In the genomic region with DNA sequence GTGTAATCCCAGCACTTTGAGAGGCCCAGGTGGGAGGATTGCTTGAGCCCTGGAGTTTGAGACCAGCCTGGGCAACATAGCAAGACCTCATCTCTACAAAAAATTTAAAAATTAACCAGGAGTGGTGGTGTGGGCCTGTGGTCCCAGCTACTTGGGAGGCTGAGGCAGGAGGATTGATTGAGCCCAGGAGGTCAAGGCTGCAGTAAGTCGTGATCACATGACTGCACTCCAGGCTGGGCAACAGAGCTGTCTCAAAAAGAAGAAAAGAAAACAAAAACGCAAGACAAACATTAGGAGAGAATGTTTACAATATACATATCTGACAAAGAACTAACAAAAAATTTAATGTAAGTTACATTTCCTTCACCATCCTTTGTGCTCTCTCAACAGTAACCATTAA, we compare ENCODE assay signal across 7 cellular contexts.
A peak's percentile ranks its signal among the peaks of the same experiment; 100 is the strongest.
DNase-seq lines count a peak whose midpoint lies in the region; ATAC-seq, FAIRE-seq and TF ChIP-seq lines count a peak whose summit lies in the region.
"Not testable (repeated sequence)": the region's sequence is repeated elsewhere in the genome, so short reads cannot be mapped to it uniquely, and the experiment has no call there.

No MANE protein-coding gene starts in this region.

- not testable (repeated sequence) for TF ChIP-seq RAD21 in H1 (IDR thresholded peaks at IDR 0.05 in 1 of 2, conservative IDR thresholded peaks at IDR 0.05 in 1 of 2; ENCODE audit: low read depth in 2 of 2, low read length in 2 of 2)

- not testable (repeated sequence) for H3K36me3 Mint-ChIP-seq in CD4-positive, alpha-beta T cell (ENCODE audit: low read depth); HFFc6 (ENCODE audit: low read depth); naive thymus-derived CD4-positive, alpha-beta T cell; neural crest cell (ENCODE audit: low read depth); progenitor cell of endocrine pancreas (ENCODE audit: insufficient read depth)

- not testable (repeated sequence) for H3K27me3 ChIP-seq in CD4-positive, alpha-beta T cell (ENCODE audit: control insufficient read depth, insufficient read depth, low read length); Panc1 (ENCODE audit: control insufficient read depth, insufficient read depth, low read length); H1 (replicated peaks in 1 of 4; ENCODE audit: control insufficient read depth in 3 of 4, extremely low read depth in 1 of 4, insufficient read depth in 3 of 4, low read length in 3 of 4); naive thymus-derived CD4-positive, alpha-beta T cell (ENCODE audit: control insufficient read depth in 2 of 2, insufficient read depth in 2 of 2, low read length in 2 of 2)

- H3K4me3 ChIP-seq in Panc1 (ENCODE audit: low read depth in 2 of 2, low read length in 2 of 2); H1 (ENCODE audit: extremely low read depth in 1 of 4, insufficient read depth in 2 of 4, low read depth in 3 of 4, low read length in 4 of 4); naive thymus-derived CD4-positive, alpha-beta T cell (ENCODE audit: low read length): not testable (repeated sequence)

- H4K20me1 ChIP-seq in H1 (replicated peaks in 1 of 2; ENCODE audit: control insufficient read depth in 1 of 2, insufficient read depth in 2 of 2, low read length in 2 of 2), result not testable (repeated sequence)

- POLR2A ChIA-PET in CD4-positive, alpha-beta T cell (lab: Charles Lee); Panc1 (lab: Charles Lee); naive thymus-derived CD4-positive, alpha-beta T cell (lab: Charles Lee): not testable (repeated sequence)
- POLR2A ChIA-PET in H1 (lab: Charles Lee; ENCODE audit: partially characterized antibody), result interaction anchor here (0.9 kb wide), 1 partner anchor 97 kb away, joined by 3 read pairs; no protein-coding TSS in a partner anchor

- in situ Hi-C loops in Panc1 (cut with HindIII; ENCODE audit: low pct_unique_long_range_greater_than_20kb, low sequenced_read_pairs), result not testable (repeated sequence)

- not testable (repeated sequence) for ATAC-seq in CD4-positive, alpha-beta T cell (ENCODE audit: poor library complexity); naive thymus-derived CD4-positive, alpha-beta T cell
- ATAC-seq in Panc1, result 0 out of 2 replicates have a peak, but pooled peaks have one; percentile 12

- not testable (repeated sequence) for H3K9ac ChIP-seq in H1 (replicated peaks in 1 of 4; ENCODE audit: extremely low read depth in 1 of 4, low read depth in 3 of 4, low read length in 3 of 4)

- FAIRE-seq in H1 (lab: Jason Lieb, UNC), result not testable (repeated sequence)

- H3K27ac ChIP-seq in CD4-positive, alpha-beta T cell (ENCODE audit: low read depth, low read length); H1 (ENCODE audit: low read depth, low read length); naive thymus-derived CD4-positive, alpha-beta T cell (ENCODE audit: low read depth, low read length): not testable (repeated sequence)
- H3K27ac ChIP-seq in Panc1 (ENCODE audit: low read length), result peak overlapping the region; percentile 91

- TF ChIP-seq POLR2A in H1 (IDR thresholded peaks at IDR 0.05; ENCODE audit: control extremely low read depth in 1 of 2, low read depth in 2 of 2, low read length in 2 of 2), result not testable (repeated sequence)

- H3K4me3 Mint-ChIP-seq in CD4-positive, alpha-beta T cell; HFFc6; naive thymus-derived CD4-positive, alpha-beta T cell; neural crest cell; progenitor cell of endocrine pancreas (ENCODE audit: low read depth): not testable (repeated sequence)

- TF ChIP-seq CTCF in CD4-positive, alpha-beta T cell (IDR thresholded peaks at IDR 0.05); HFFc6 (IDR thresholded peaks at IDR 0.05); Panc1 (IDR thresholded peaks at IDR 0.05); H1 (IDR thresholded peaks at IDR 0.05; ENCODE audit: control extremely low read depth in 1 of 3, insufficient read depth in 1 of 3, low read depth in 1 of 3, low read length in 3 of 3); neural crest cell (conservative IDR thresholded peaks at IDR 0.05); progenitor cell of endocrine pancreas (IDR thresholded peaks at IDR 0.05; ENCODE audit: unreplicated experiment): not testable (repeated sequence)

- DNase-seq in CD4-positive, alpha-beta T cell; HFFc6; Panc1 (ENCODE audit: low read depth, low spot score); H1 (ENCODE audit: low read depth in 1 of 2, low spot score in 2 of 2); naive thymus-derived CD4-positive, alpha-beta T cell; neural crest cell (ENCODE audit: low read depth, low spot score); progenitor cell of endocrine pancreas (ENCODE audit: low spot score, unreplicated experiment): not testable (repeated sequence)

- peak overlapping the region; percentile 97 for H2AFZ ChIP-seq in H1 (ENCODE audit: low read length)

- peak overlapping the region; percentile 85 for H4K91ac ChIP-seq in H1 (replicated peaks; ENCODE audit: insufficient read length, low read length)

- H3K9me3 ChIP-seq in CD4-positive, alpha-beta T cell (ENCODE audit: control insufficient read depth, low read length); Panc1 (ENCODE audit: control insufficient read depth, insufficient read depth, low read depth, low read length); H1 (ENCODE audit: insufficient read depth in 2 of 2, low read depth in 1 of 2, low read length in 1 of 2); naive thymus-derived CD4-positive, alpha-beta T cell (ENCODE audit: control insufficient read depth in 2 of 3, low read length in 3 of 3): not testable (repeated sequence)

- H2BK120ac ChIP-seq in H1 (replicated peaks; ENCODE audit: low read depth, low read length), result peak overlapping the region; percentile 87

- not testable (repeated sequence) for H2BK5ac ChIP-seq in H1 (ENCODE audit: low read depth, low read length)

- peak overlapping the region; percentile 32 for H3K27ac Mint-ChIP-seq in CD4-positive, alpha-beta T cell
- peak overlapping the region; percentile 24; the same call in 1 of the 2 replicates for H3K27ac Mint-ChIP-seq in HFFc6
- peak overlapping the region in 5 of 9 donors; percentile 36 to 82 (median 51) for H3K27ac Mint-ChIP-seq in naive thymus-derived CD4-positive, alpha-beta T cell
- peak overlapping the region; percentile 67 for H3K27ac Mint-ChIP-seq in neural crest cell (ENCODE audit: unreplicated experiment)
- peak overlapping the region; percentile 57 for H3K27ac Mint-ChIP-seq in progenitor cell of endocrine pancreas

- 96% methylated on average over 2 of the region's 2 CpGs; no CpG with 5 or more reads in 1 of the 2 experiments for WGBS in H1 (ENCODE audit: extremely low coverage in 1 of 2, insufficient coverage in 1 of 2, insufficient read length in 1 of 2, insufficient replicate concordance in 2 of 2, low coverage in 1 of 2, low lambda C conversion rate in 2 of 2, missing lambda C conversion rate in 1 of 2), 2 experiments

- H4K5ac ChIP-seq in H1 (ENCODE audit: insufficient read length, low read depth, low read length), result not testable (repeated sequence)

- H2BK20ac ChIP-seq in H1 (ENCODE audit: low read length), result peak overlapping the region; percentile 67; the same call in 1 of the 2 replicates

- H3K14ac ChIP-seq in H1 (ENCODE audit: insufficient read length), result not testable (repeated sequence)

- H3K4me1 ChIP-seq in Panc1 (ENCODE audit: control insufficient read depth, insufficient read depth, low read length), result peaks cover 15% of the 10 kb centered on the region
- not testable (repeated sequence) for H3K4me1 ChIP-seq in H1 (replicated peaks in 1 of 4; ENCODE audit: control insufficient read depth in 3 of 4, insufficient read depth in 4 of 4, low read length in 3 of 4); naive thymus-derived CD4-positive, alpha-beta T cell (ENCODE audit: control insufficient read depth in 2 of 2, insufficient read depth in 2 of 2, low read length in 2 of 2)

- not testable (repeated sequence) for H3K4ac ChIP-seq in H1 (replicated peaks; ENCODE audit: insufficient read length, low read depth, low read length)

- H2BK15ac ChIP-seq in H1 (ENCODE audit: low read length), result not testable (repeated sequence)

- TF ChIP-seq EP300 in H1 (IDR thresholded peaks at IDR 0.05; ENCODE audit: borderline replicate concordance in 1 of 2, low read depth in 2 of 2, low read length in 2 of 2), result not testable (repeated sequence)

- not testable (repeated sequence) for H3K23me2 ChIP-seq in H1 (ENCODE audit: low read depth, low read length)

- H2BK12ac ChIP-seq in H1 (ENCODE audit: low read depth, low read length), result 0 out of 2 replicates have a peak overlapping the region, but pooled peaks have one; percentile 68

- not testable (repeated sequence) for H3K79me1 ChIP-seq in H1 (ENCODE audit: low read depth, low read length)

- H3K18ac ChIP-seq in H1 (ENCODE audit: extremely low read depth, low read length), result not testable (repeated sequence)

- not testable (repeated sequence) for H3K23ac ChIP-seq in H1 (ENCODE audit: insufficient read length)

- not testable (repeated sequence) for H3K56ac ChIP-seq in H1 (replicated peaks; ENCODE audit: insufficient read length, low read depth, low read length)

- H3K36me3 ChIP-seq in Panc1 (ENCODE audit: control insufficient read depth, insufficient read depth, low read length); H1 (ENCODE audit: control insufficient read depth in 2 of 4, insufficient read depth in 4 of 4, low read length in 3 of 4); naive thymus-derived CD4-positive, alpha-beta T cell (ENCODE audit: control insufficient read depth in 2 of 3, insufficient read depth in 3 of 3, low read length in 3 of 3): not testable (repeated sequence)

- not testable (repeated sequence) for H3K27me3 Mint-ChIP-seq in CD4-positive, alpha-beta T cell; HFFc6 (ENCODE audit: insufficient read depth); naive thymus-derived CD4-positive, alpha-beta T cell; neural crest cell (ENCODE audit: low read depth); progenitor cell of endocrine pancreas

- H3K9me3 Mint-ChIP-seq in CD4-positive, alpha-beta T cell; HFFc6; naive thymus-derived CD4-positive, alpha-beta T cell; neural crest cell; progenitor cell of endocrine pancreas (ENCODE audit: low read depth): not testable (repeated sequence)

- intact Hi-C loops in CD4-positive, alpha-beta T cell (cut with DNase I, micrococcal nuclease); Panc1 (cut with micrococcal nuclease; ENCODE audit: unreplicated experiment); naive thymus-derived CD4-positive, alpha-beta T cell (cut with micrococcal nuclease): not testable (repeated sequence)

- peaks cover 17% of the 10 kb centered on the region for H3K4me1 Mint-ChIP-seq in CD4-positive, alpha-beta T cell (ENCODE audit: low read depth)
- peaks cover 32% of the 10 kb centered on the region for H3K4me1 Mint-ChIP-seq in HFFc6 (ENCODE audit: low read depth)
- H3K4me1 Mint-ChIP-seq in naive thymus-derived CD4-positive, alpha-beta T cell, result peaks cover 12 to 39% (median 24%) of the 10 kb centered on the region in 7 donors
- not testable (repeated sequence) for H3K4me1 Mint-ChIP-seq in neural crest cell; progenitor cell of endocrine pancreas (ENCODE audit: low read depth)

- not testable (repeated sequence) for H4K8ac ChIP-seq in H1 (ENCODE audit: extremely low read depth, insufficient read depth, low read length)

- H2AK5ac ChIP-seq in H1 (ENCODE audit: low read depth, low read length), result not testable (repeated sequence)

- not testable (repeated sequence) for BruUV-seq in Panc1 (replicated peaks; lab: Mats Ljungman, UMichigan)

- CTCF ChIA-PET in CD4-positive, alpha-beta T cell (lab: Charles Lee); Panc1 (lab: Charles Lee); naive thymus-derived CD4-positive, alpha-beta T cell (lab: Charles Lee): not testable (repeated sequence)
- CTCF ChIA-PET in H1 (lab: Charles Lee; ENCODE audit: partially characterized antibody), result interaction anchor here (0.7 to 1.5 kb wide), 2 partner anchors 93 to 102 kb away, joined by 3 to 7 read pairs; no protein-coding TSS in a partner anchor

- H3K4me2 ChIP-seq in H1 (ENCODE audit: insufficient read depth in 1 of 2, low read depth in 2 of 2, low read length in 2 of 2), result not testable (repeated sequence)

- not testable (repeated sequence) for H3K79me2 ChIP-seq in H1 (ENCODE audit: control insufficient read depth in 1 of 2, insufficient read depth in 2 of 2, low read length in 2 of 2)
